In genomic region chr9:125663127-125663526, GRCh38 we compare ENCODE assay signal across 9 cellular contexts. TPM values are rescaled to one million over a fixed set of nuclear protein-coding genes. Genes with fewer than 3 reads are reported as not detected.
DNase-seq lines count a peak whose midpoint lies in the region; ATAC-seq and TF ChIP-seq lines count a peak whose summit lies in the region.
"Had no signal": no experiment of that assay in that cellular context is flagged by ENCODE, and none has a peak within 500 bp of the region (broad histone marks: within the 10 kb centered on the region; RNA-seq: fewer than 3 reads in every experiment).

No MANE protein-coding gene starts in this region.

- TF ChIP-seq CTCF in fibroblast of lung (conservative IDR thresholded peaks at IDR 0.05 in 1 of 2, IDR thresholded peaks at IDR 0.05 in 1 of 2; ENCODE audit: low read depth in 1 of 2, low read length in 2 of 2) (no peak), upper lobe of left lung (IDR thresholded peaks at IDR 0.05) (no peak), transverse colon (IDR thresholded peaks at IDR 0.05) (no peak)

- no peak overlapping the region for H3K4me3 ChIP-seq in ACC112 (ENCODE audit: low read depth, low read length)
- no peak overlapping the region for H3K4me3 ChIP-seq in fibroblast of lung (replicated peaks in 1 of 4; ENCODE audit: control extremely low read depth in 1 of 4, insufficient read depth in 1 of 4, low read depth in 3 of 4, low read length in 4 of 4)
- no peak overlapping the region for H3K4me3 ChIP-seq in upper lobe of left lung
- no peak overlapping the region for H3K4me3 ChIP-seq in transverse colon

- DNase-seq in SKM-1 treated with dmso at 0.1 percent for 144 hours (lab: John Stamatoyannopoulos, UW; ENCODE audit: unreplicated experiment) (peak; percentile 49), fibroblast of lung (ENCODE audit: low read depth in 2 of 2) (peak; percentile 45 to 76), upper lobe of left lung (no peak), transverse colon (no peak), SHP77 (lab: John Stamatoyannopoulos, UW) (no peak)
- DNase-seq in activated CD4-positive, CD25-positive, alpha-beta regulatory T cell treated with anti-CD3 and anti-CD28 coated beads, Interleukin-2, amount 50 U/mL, for 72 hours: no peak
- DNase-seq: effector CD4-positive, alpha-beta T cell had no signal

- no peak overlapping the region for H3K4me2 ChIP-seq in fibroblast of lung (ENCODE audit: extremely low read depth, insufficient read depth, low read length)

- H2AFZ ChIP-seq in ACC112 (ENCODE audit: low read length, unreplicated experiment): no peak overlapping the region
- H2AFZ ChIP-seq in fibroblast of lung (ENCODE audit: low read length): no peak overlapping the region

- H3K9ac ChIP-seq in fibroblast of lung (ENCODE audit: insufficient read depth, low read length): no peak overlapping the region

- ATAC-seq in GM21786 (IDR thresholded peaks at IDR 0.05; ENCODE audit: unreplicated experiment): peak; percentile 52
- ATAC-seq in upper lobe of left lung (ENCODE audit: low FRiP score in 2 of 2): no peak

- peaks cover 8% of the 10 kb centered on the region for H3K79me2 ChIP-seq in ACC112 (ENCODE audit: control insufficient read depth, insufficient read depth, low read length, unreplicated experiment)
- peaks cover 1% of the 10 kb centered on the region for H3K79me2 ChIP-seq in fibroblast of lung (ENCODE audit: control insufficient read depth, insufficient read depth, low read length)

- H3K36me3 ChIP-seq in ACC112 (ENCODE audit: insufficient read depth, low read length) (peaks cover 6% of the 10 kb centered on the region; the same call in 1 of the 2 replicates), fibroblast of lung (ENCODE audit: control insufficient read depth, insufficient read depth, low read length) (no peaks in the 10 kb centered on the region), upper lobe of left lung (peaks cover 0 to 9% (median 0%) of the 10 kb centered on the region in 4 donors), transverse colon (no peaks in the 10 kb centered on the region)

- TF ChIP-seq POLR2A in upper lobe of left lung (IDR thresholded peaks at IDR 0.05) (no peak), transverse colon (IDR thresholded peaks at IDR 0.05) (no peak)

- intact Hi-C loops in transverse colon (cut with DNase I; ENCODE audit: low total_unique reads): no loop called here

- in situ Hi-C loops in transverse colon (cut with MboI; ENCODE audit: low pct_ligation_motif_present in 1 of 4, low pct_unique_long_range_greater_than_20kb in 1 of 4, low sequenced_read_pairs in 3 of 4): no loop called here

- H3K9me3 ChIP-seq in fibroblast of lung (ENCODE audit: control insufficient read depth, insufficient read depth, low read depth, low read length) (no peaks in the 10 kb centered on the region), upper lobe of left lung (no peaks in the 10 kb centered on the region), transverse colon (no peaks in the 10 kb centered on the region)

- WGBS in upper lobe of left lung, 2 donors: 29 to 30% methylated on average over 3 of the region's 3 CpGs
- WGBS in transverse colon (ENCODE audit: low coverage in 1 of 2), 2 donors: 53 to 61% methylated on average over 2 to 3 of the region's 3 CpGs

- H3K27ac ChIP-seq in ACC112 (ENCODE audit: low read depth, low read length) (peak overlapping the region; percentile 34; the same call in 1 of the 2 replicates), fibroblast of lung (ENCODE audit: insufficient read depth, low read length) (no peak overlapping the region), upper lobe of left lung (no peak overlapping the region), transverse colon (no peak overlapping the region)

- TF ChIP-seq EP300 in upper lobe of left lung (IDR thresholded peaks at IDR 0.05) (no peak), transverse colon (IDR thresholded peaks at IDR 0.05; ENCODE audit: low read depth) (no peak)

- no peaks in the 10 kb centered on the region for H4K20me1 ChIP-seq in fibroblast of lung (ENCODE audit: control insufficient read depth, extremely low read depth, insufficient read depth, low read length)

- H3K4me1 ChIP-seq in ACC112 (ENCODE audit: control insufficient read depth, insufficient read depth, low read length, unreplicated experiment) (peaks cover 45% of the 10 kb centered on the region), fibroblast of lung (ENCODE audit: control insufficient read depth, extremely low read depth, insufficient read depth, low read length) (peaks cover 4% of the 10 kb centered on the region), upper lobe of left lung (peaks cover 0 to 8% (median 5%) of the 10 kb centered on the region in 4 donors), transverse colon (no peaks in the 10 kb centered on the region)

- H3K27me3 ChIP-seq in ACC112 (ENCODE audit: insufficient read depth, low read length) (no peaks in the 10 kb centered on the region), fibroblast of lung (ENCODE audit: control insufficient read depth, insufficient read depth, low read length) (no peaks in the 10 kb centered on the region), upper lobe of left lung (no peaks in the 10 kb centered on the region), transverse colon (no peaks in the 10 kb centered on the region)

RNA-seq across cellular contexts. Expression of gene MAPKAP1, which starts 43.9 kb away (rescaled TPM):
- total RNA-seq in fibroblast of lung (57.5 and 63.7 TPM in 2 replicates), upper lobe of left lung (10 to 100 TPM; 60.8 to 84.0 (median 71.5) TPM), transverse colon (10 to 100 TPM; 59.8 to 83.4 (median 71.2) TPM)
- polyA plus RNA-seq in fibroblast of lung: 124 and 127 TPM in 2 replicates
- polyA plus RNA-seq in fibroblast of lung (2012): 66.7 and 86.3 TPM in 2 replicates
- polyA minus RNA-seq in fibroblast of lung (ENCODE audit: low replicate concordance): 340 and 364 TPM in 2 replicates

Comparison
In these comparisons a context has a peak if more than half of its experiments do, and no peak if none do; other contexts are left out.
1. DNase-seq: peak in SKM-1 treated with dmso at 0.1 percent for 144 hours (single experiment) and fibroblast of lung (2 of 2); none in upper lobe of left lung (0 of 2), transverse colon (single experiment), SHP77 (0 of 2) and activated CD4-positive, CD25-positive, alpha-beta regulatory T cell treated with anti-CD3 and anti-CD28 coated beads, Interleukin-2, amount 50 U/mL, for 72 hours (single experiment).